ENCODE assay signal across 10 cellular contexts in genomic region chr1:75135829-75136142, GRCh38. TPM values are rescaled to one million over a fixed set of nuclear protein-coding genes. Genes with fewer than 3 reads are reported as not detected.
DNase-seq lines count a peak whose midpoint lies in the region; ATAC-seq and TF ChIP-seq lines count a peak whose summit lies in the region.
"Had no signal": no experiment of that assay in that cellular context is flagged by ENCODE, and none has a peak within 500 bp of the region (broad histone marks: within the 10 kb centered on the region; RNA-seq: fewer than 3 reads in every experiment).

No MANE protein-coding gene starts in this region.

- no peak overlapping the region for H3K9ac ChIP-seq in duodenal mucosa (ENCODE audit: low read depth in 1 of 2, low read length in 2 of 2)

- DNase-seq in GM06990 (ENCODE audit: extremely low read depth, insufficient read length) (no peak), NCI-H1436 treated with DMSO at 0.1 percent for 48 hours (lab: John Stamatoyannopoulos, UW) (peak; percentile 54), SW 1271 (lab: John Stamatoyannopoulos, UW) (no peak), head of caudate nucleus (no peak)
- DNase-seq in CD4-positive, alpha-beta memory T cell: no peak
- DNase-seq: amygdala, hypothalamus had no signal

- H3K9me3 ChIP-seq in duodenal mucosa (ENCODE audit: control insufficient read depth in 1 of 2, low read length in 2 of 2) (no peaks in the 10 kb centered on the region), neuron (ENCODE audit: low read length) (no peaks in the 10 kb centered on the region)
- no peaks in the 10 kb centered on the region for H3K9me3 ChIP-seq in CD4-positive, alpha-beta memory T cell (ENCODE audit: control insufficient read depth in 1 of 2, low read length in 2 of 2)

- peak overlapping the region; percentile 92 for H2AFZ ChIP-seq in neuron (ENCODE audit: low read depth, low read length)

- H3K27me3 Mint-ChIP-seq in CD4-positive, alpha-beta memory T cell: peaks cover 53 to 58% of the 10 kb centered on the region in 2 donors

- H3K27ac ChIP-seq in duodenal mucosa (ENCODE audit: low read depth, low read length): no peak overlapping the region
- no peak overlapping the region for H3K27ac ChIP-seq in CD4-positive, alpha-beta memory T cell (ENCODE audit: low read depth, low read length)

- H3K4me3 Mint-ChIP-seq in CD4-positive, alpha-beta memory T cell: peak overlapping the region in 3 of 8 donors; percentile 20 to 43 (median 30)

- H3K27me3 ChIP-seq in GM06990 (replicated peaks; ENCODE audit: control insufficient read depth, insufficient read depth, low read length) (peaks cover 5% of the 10 kb centered on the region), duodenal mucosa (ENCODE audit: control insufficient read depth in 1 of 2, insufficient read depth in 2 of 2, low read length in 2 of 2) (peaks cover 58 to 86% of the 10 kb centered on the region in 2 donors), neuron (ENCODE audit: insufficient read depth, low read length) (peaks cover 97% of the 10 kb centered on the region)
- H3K27me3 ChIP-seq in CD4-positive, alpha-beta memory T cell (ENCODE audit: insufficient read depth, low read length): peaks cover 39% of the 10 kb centered on the region

- TF ChIP-seq CTCF in GM06990 (IDR thresholded peaks at IDR 0.05; ENCODE audit: insufficient read depth, low read length, poor library complexity, severe bottlenecking): no peak

- POLR2A ChIA-PET in CD4-positive, alpha-beta memory T cell (lab: Charles Lee; ENCODE audit: partially characterized antibody): no interaction called here

- intact Hi-C loops in CD4-positive, alpha-beta memory T cell (cut with micrococcal nuclease): no loop called here
- intact Hi-C loops in head of caudate nucleus (cut with DNase I): no loop called here

- peaks cover 3 to 17% (median 8%) of the 10 kb centered on the region in 4 donors for H3K4me1 Mint-ChIP-seq in CD4-positive, alpha-beta memory T cell

- H3K36me3 ChIP-seq in GM06990 (ENCODE audit: control insufficient read depth, insufficient read depth, low read length) (no peaks in the 10 kb centered on the region), duodenal mucosa (ENCODE audit: control insufficient read depth in 1 of 2, insufficient read depth in 2 of 2, low read length in 2 of 2) (no peaks in the 10 kb centered on the region), neuron (ENCODE audit: insufficient read depth, low read length) (no peaks in the 10 kb centered on the region)
- H3K36me3 ChIP-seq in CD4-positive, alpha-beta memory T cell (ENCODE audit: insufficient read depth, low read length): no peaks in the 10 kb centered on the region

- no peaks in the 10 kb centered on the region for H3K36me3 Mint-ChIP-seq in CD4-positive, alpha-beta memory T cell

- no peak overlapping the region for H3K27ac Mint-ChIP-seq in CD4-positive, alpha-beta memory T cell

- H3K4me3 ChIP-seq in GM06990 (replicated peaks; ENCODE audit: low read depth, low read length) (peak overlapping the region; percentile 49), duodenal mucosa (ENCODE audit: low read depth in 1 of 2, low read length in 2 of 2) (peak overlapping the region; percentile 51 to 55), neuron (ENCODE audit: low read length) (no peak overlapping the region)
- no peak overlapping the region for H3K4me3 ChIP-seq in CD4-positive, alpha-beta memory T cell (ENCODE audit: low read length in 2 of 2)

- peaks cover 0 to 24% (median 14%) of the 10 kb centered on the region in 8 donors for H3K9me3 Mint-ChIP-seq in CD4-positive, alpha-beta memory T cell

- CTCF ChIA-PET in CD4-positive, alpha-beta memory T cell (lab: Charles Lee; ENCODE audit: partially characterized antibody): no interaction called here

- no peaks in the 10 kb centered on the region for H3K4me1 ChIP-seq in duodenal mucosa (ENCODE audit: control insufficient read depth in 1 of 2, insufficient read depth in 2 of 2, low read length in 2 of 2)
- H3K4me1 ChIP-seq in neuron (ENCODE audit: insufficient read depth, low read length): peaks cover 28% of the 10 kb centered on the region
- no peaks in the 10 kb centered on the region for H3K4me1 ChIP-seq in CD4-positive, alpha-beta memory T cell (ENCODE audit: insufficient read depth, low read length)

- no peak for ATAC-seq in HG03025 (IDR thresholded peaks at IDR 0.05; ENCODE audit: low FRiP score, unreplicated experiment)

RNA-seq across cellular contexts. Expression of gene LHX8, which starts 1.6 kb away (rescaled TPM):
- not detected for total RNA-seq in CD4-positive, alpha-beta memory T cell
- not detected for polyA plus RNA-seq in CD4-positive, alpha-beta memory T cell

Comparison
In these comparisons a context has a peak if more than half of its experiments do, and no peak if none do; other contexts are left out.
1. H3K4me3 ChIP-seq: peak in GM06990 (single experiment) and duodenal mucosa (2 of 2); none in neuron (single experiment) and CD4-positive, alpha-beta memory T cell (0 of 2).